ENCODE assay signal across 1 cellular context in the genomic region with DNA sequence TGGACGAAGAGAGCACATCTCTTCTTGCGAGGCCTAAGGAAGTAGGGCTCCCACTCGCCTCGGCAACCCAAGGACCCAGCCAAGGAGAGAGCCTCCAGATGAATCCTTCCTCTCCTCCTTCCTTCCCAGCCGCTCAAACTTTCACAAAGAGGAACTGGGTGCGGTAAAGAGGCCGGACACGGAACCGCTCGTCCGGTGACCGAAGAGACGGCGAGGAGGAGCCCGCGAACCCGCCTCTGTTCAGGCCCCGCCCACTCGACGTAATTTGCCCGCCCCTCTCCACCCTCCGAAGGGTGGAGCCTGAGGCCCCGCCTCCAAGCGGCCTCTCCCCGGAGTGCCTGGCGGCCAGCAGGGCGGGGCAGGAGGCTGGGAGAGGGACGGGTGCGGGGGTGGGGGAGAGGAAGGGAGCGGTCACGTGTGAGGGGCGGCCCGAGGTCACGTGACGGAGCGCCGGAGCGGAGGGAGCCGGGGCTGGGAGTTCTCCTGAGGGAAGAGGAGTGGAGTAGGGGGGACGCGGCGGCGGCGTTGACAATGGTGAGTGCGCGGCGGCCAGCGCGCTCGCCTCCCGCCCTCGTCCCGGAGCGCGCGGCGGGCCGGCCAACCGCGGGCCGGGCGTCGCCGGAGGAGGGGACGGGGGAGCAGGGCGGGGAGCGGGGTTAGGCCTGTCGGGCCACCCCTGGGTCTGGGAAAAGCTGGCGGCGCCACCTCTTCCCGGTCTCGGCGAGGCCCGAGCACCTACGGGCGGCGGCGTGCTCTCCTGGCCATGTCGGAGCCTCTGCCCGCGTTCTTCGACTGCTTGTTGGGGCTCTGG.
TF ChIP-seq lines count a peak whose summit lies in the region.

A gene (plus strand): TSS at position 432 of the 811 bp plus-strand sequence. CDS start 100 bp downstream, at position 532.

TF ChIP-seq in GM12878, 131 proteins besides CTCF, POLR2A, EP300 and RAD21 (continued from another document and continues in another):
- TF ChIP-seq, protein P1, sequence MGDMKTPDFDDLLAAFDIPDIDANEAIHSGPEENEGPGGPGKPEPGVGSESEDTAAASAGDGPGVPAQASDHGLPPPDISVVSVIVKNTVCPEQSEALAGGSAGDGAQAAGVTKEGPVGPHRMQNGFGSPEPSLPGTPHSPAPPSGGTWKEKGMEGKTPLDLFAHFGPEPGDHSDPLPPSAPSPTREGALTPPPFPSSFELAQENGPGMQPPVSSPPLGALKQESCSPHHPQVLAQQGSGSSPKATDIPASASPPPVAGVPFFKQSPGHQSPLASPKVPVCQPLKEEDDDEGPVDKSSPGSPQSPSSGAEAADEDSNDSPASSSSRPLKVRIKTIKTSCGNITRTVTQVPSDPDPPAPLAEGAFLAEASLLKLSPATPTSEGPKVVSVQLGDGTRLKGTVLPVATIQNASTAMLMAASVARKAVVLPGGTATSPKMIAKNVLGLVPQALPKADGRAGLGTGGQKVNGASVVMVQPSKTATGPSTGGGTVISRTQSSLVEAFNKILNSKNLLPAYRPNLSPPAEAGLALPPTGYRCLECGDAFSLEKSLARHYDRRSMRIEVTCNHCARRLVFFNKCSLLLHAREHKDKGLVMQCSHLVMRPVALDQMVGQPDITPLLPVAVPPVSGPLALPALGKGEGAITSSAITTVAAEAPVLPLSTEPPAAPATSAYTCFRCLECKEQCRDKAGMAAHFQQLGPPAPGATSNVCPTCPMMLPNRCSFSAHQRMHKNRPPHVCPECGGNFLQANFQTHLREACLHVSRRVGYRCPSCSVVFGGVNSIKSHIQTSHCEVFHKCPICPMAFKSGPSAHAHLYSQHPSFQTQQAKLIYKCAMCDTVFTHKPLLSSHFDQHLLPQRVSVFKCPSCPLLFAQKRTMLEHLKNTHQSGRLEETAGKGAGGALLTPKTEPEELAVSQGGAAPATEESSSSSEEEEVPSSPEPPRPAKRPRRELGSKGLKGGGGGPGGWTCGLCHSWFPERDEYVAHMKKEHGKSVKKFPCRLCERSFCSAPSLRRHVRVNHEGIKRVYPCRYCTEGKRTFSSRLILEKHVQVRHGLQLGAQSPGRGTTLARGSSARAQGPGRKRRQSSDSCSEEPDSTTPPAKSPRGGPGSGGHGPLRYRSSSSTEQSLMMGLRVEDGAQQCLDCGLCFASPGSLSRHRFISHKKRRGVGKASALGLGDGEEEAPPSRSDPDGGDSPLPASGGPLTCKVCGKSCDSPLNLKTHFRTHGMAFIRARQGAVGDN (IDR thresholded peaks at IDR 0.05) = peak; percentile 47
- TF ChIP-seq MXI1 (IDR thresholded peaks at IDR 0.05; ENCODE audit: low read depth, low read length) (peak; percentile 66), PML (IDR thresholded peaks at IDR 0.05; ENCODE audit: low read length) (peak; percentile 84; the same call in 1 of the 2 replicates), EED (IDR thresholded peaks at IDR 0.05; ENCODE audit: low read depth) (0 out of 2 replicates have a peak, but pooled peaks have one; percentile 15), CREM (IDR thresholded peaks at IDR 0.05; ENCODE audit: low read depth) (0 out of 2 replicates have a peak, but pooled peaks have one; percentile 15), STAT1 (conservative IDR thresholded peaks at IDR 0.05) (0 out of 2 replicates have a peak, but pooled peaks have one; percentile 25), BMI1 (IDR thresholded peaks at IDR 0.05; ENCODE audit: borderline replicate concordance) (no peak), YBX1 (IDR thresholded peaks at IDR 0.05) (no peak), HDGF (IDR thresholded peaks at IDR 0.05) (peak; percentile 97), SIN3A (IDR thresholded peaks at IDR 0.05; ENCODE audit: low read depth, low read length) (peak; percentile 69), ETV6 (conservative IDR thresholded peaks at IDR 0.05 in 1 of 2, IDR thresholded peaks at IDR 0.05 in 1 of 2; ENCODE audit: borderline replicate concordance in 1 of 2, low read depth in 1 of 2) (no peak), NFXL1 (IDR thresholded peaks at IDR 0.05; ENCODE audit: borderline replicate concordance) (no peak), SREBF1 (IDR thresholded peaks at IDR 0.05; ENCODE audit: low read length) (0 out of 2 replicates have a peak, but pooled peaks have one; percentile 21), SMAD1 (IDR thresholded peaks at IDR 0.05; ENCODE audit: low read depth, partially characterized antibody) (peak; percentile 38), ZNF384 (IDR thresholded peaks at IDR 0.05; ENCODE audit: borderline replicate concordance, low read depth, low read length) (no peak), CBX5 (IDR thresholded peaks at IDR 0.05; ENCODE audit: low read depth) (no peak), SMC3 (IDR thresholded peaks at IDR 0.05; ENCODE audit: borderline replicate concordance, low read length) (peak; percentile 60; the same call in 1 of the 2 replicates), POLR2AphosphoS2 (IDR thresholded peaks at IDR 0.05; ENCODE audit: low read depth, low read length) (peak; percentile 83; the same call in 1 of the 2 replicates), SPI1 (IDR thresholded peaks at IDR 0.05; ENCODE audit: borderline replicate concordance, insufficient read depth, low read depth, low read length) (peak; percentile 88)
- TF ChIP-seq, protein P2, sequence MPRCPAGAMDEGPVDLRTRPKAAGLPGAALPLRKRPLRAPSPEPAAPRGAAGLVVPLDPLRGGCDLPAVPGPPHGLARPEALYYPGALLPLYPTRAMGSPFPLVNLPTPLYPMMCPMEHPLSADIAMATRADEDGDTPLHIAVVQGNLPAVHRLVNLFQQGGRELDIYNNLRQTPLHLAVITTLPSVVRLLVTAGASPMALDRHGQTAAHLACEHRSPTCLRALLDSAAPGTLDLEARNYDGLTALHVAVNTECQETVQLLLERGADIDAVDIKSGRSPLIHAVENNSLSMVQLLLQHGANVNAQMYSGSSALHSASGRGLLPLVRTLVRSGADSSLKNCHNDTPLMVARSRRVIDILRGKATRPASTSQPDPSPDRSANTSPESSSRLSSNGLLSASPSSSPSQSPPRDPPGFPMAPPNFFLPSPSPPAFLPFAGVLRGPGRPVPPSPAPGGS (IDR thresholded peaks at IDR 0.05; ENCODE audit: borderline replicate concordance, insufficient read depth, low read depth, low read length, poor library complexity, severe bottlenecking) = peak; percentile 7
- TF ChIP-seq, protein P3, sequence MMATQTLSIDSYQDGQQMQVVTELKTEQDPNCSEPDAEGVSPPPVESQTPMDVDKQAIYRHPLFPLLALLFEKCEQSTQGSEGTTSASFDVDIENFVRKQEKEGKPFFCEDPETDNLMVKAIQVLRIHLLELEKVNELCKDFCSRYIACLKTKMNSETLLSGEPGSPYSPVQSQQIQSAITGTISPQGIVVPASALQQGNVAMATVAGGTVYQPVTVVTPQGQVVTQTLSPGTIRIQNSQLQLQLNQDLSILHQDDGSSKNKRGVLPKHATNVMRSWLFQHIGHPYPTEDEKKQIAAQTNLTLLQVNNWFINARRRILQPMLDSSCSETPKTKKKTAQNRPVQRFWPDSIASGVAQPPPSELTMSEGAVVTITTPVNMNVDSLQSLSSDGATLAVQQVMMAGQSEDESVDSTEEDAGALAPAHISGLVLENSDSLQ (IDR thresholded peaks at IDR 0.05) = peak; percentile 66; the same call in 1 of the 2 replicates
- TF ChIP-seq, protein P4, sequence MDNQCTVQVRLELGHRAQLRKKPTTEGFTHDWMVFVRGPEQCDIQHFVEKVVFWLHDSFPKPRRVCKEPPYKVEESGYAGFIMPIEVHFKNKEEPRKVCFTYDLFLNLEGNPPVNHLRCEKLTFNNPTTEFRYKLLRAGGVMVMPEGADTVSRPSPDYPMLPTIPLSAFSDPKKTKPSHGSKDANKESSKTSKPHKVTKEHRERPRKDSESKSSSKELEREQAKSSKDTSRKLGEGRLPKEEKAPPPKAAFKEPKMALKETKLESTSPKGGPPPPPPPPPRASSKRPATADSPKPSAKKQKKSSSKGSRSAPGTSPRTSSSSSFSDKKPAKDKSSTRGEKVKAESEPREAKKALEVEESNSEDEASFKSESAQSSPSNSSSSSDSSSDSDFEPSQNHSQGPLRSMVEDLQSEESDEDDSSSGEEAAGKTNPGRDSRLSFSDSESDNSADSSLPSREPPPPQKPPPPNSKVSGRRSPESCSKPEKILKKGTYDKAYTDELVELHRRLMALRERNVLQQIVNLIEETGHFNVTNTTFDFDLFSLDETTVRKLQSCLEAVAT (IDR thresholded peaks at IDR 0.05) = peak; percentile 6; the same call in 1 of the 2 replicates
- TF ChIP-seq, protein P5, sequence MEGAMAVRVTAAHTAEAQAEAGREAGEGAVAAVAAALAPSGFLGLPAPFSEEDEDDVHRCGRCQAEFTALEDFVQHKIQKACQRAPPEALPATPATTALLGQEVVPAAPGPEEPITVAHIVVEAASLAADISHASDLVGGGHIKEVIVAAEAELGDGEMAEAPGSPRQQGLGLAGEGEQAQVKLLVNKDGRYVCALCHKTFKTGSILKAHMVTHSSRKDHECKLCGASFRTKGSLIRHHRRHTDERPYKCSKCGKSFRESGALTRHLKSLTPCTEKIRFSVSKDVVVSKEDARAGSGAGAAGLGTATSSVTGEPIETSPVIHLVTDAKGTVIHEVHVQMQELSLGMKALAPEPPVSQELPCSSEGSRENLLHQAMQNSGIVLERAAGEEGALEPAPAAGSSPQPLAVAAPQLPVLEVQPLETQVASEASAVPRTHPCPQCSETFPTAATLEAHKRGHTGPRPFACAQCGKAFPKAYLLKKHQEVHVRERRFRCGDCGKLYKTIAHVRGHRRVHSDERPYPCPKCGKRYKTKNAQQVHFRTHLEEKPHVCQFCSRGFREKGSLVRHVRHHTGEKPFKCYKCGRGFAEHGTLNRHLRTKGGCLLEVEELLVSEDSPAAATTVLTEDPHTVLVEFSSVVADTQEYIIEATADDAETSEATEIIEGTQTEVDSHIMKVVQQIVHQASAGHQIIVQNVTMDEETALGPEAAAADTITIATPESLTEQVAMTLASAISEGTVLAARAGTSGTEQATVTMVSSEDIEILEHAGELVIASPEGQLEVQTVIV (IDR thresholded peaks at IDR 0.05; ENCODE audit: borderline replicate concordance, partially characterized antibody) = no peak
- TF ChIP-seq, protein P6, sequence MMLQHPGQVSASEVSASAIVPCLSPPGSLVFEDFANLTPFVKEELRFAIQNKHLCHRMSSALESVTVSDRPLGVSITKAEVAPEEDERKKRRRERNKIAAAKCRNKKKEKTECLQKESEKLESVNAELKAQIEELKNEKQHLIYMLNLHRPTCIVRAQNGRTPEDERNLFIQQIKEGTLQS (IDR thresholded peaks at IDR 0.05; ENCODE audit: borderline replicate concordance, extremely low read depth, low read depth, low read length) = peak; percentile 96
- TF ChIP-seq, protein P7, sequence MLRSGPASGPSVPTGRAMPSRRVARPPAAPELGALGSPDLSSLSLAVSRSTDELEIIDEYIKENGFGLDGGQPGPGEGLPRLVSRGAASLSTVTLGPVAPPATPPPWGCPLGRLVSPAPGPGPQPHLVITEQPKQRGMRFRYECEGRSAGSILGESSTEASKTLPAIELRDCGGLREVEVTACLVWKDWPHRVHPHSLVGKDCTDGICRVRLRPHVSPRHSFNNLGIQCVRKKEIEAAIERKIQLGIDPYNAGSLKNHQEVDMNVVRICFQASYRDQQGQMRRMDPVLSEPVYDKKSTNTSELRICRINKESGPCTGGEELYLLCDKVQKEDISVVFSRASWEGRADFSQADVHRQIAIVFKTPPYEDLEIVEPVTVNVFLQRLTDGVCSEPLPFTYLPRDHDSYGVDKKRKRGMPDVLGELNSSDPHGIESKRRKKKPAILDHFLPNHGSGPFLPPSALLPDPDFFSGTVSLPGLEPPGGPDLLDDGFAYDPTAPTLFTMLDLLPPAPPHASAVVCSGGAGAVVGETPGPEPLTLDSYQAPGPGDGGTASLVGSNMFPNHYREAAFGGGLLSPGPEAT (IDR thresholded peaks at IDR 0.05; ENCODE audit: low read depth) = peak; percentile 72
- TF ChIP-seq, protein P8, sequence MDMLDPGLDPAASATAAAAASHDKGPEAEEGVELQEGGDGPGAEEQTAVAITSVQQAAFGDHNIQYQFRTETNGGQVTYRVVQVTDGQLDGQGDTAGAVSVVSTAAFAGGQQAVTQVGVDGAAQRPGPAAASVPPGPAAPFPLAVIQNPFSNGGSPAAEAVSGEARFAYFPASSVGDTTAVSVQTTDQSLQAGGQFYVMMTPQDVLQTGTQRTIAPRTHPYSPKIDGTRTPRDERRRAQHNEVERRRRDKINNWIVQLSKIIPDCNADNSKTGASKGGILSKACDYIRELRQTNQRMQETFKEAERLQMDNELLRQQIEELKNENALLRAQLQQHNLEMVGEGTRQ (IDR thresholded peaks at IDR 0.05; ENCODE audit: borderline replicate concordance, low read depth, low read length) = peak; percentile 95
- TF ChIP-seq, protein P9, sequence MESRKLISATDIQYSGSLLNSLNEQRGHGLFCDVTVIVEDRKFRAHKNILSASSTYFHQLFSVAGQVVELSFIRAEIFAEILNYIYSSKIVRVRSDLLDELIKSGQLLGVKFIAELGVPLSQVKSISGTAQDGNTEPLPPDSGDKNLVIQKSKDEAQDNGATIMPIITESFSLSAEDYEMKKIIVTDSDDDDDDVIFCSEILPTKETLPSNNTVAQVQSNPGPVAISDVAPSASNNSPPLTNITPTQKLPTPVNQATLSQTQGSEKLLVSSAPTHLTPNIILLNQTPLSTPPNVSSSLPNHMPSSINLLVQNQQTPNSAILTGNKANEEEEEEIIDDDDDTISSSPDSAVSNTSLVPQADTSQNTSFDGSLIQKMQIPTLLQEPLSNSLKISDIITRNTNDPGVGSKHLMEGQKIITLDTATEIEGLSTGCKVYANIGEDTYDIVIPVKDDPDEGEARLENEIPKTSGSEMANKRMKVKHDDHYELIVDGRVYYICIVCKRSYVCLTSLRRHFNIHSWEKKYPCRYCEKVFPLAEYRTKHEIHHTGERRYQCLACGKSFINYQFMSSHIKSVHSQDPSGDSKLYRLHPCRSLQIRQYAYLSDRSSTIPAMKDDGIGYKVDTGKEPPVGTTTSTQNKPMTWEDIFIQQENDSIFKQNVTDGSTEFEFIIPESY (IDR thresholded peaks at IDR 0.05) = no peak
- TF ChIP-seq, protein P10, sequence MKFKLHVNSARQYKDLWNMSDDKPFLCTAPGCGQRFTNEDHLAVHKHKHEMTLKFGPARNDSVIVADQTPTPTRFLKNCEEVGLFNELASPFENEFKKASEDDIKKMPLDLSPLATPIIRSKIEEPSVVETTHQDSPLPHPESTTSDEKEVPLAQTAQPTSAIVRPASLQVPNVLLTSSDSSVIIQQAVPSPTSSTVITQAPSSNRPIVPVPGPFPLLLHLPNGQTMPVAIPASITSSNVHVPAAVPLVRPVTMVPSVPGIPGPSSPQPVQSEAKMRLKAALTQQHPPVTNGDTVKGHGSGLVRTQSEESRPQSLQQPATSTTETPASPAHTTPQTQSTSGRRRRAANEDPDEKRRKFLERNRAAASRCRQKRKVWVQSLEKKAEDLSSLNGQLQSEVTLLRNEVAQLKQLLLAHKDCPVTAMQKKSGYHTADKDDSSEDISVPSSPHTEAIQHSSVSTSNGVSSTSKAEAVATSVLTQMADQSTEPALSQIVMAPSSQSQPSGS (IDR thresholded peaks at IDR 0.05; ENCODE audit: low read length) = no peak
- TF ChIP-seq, protein P11, sequence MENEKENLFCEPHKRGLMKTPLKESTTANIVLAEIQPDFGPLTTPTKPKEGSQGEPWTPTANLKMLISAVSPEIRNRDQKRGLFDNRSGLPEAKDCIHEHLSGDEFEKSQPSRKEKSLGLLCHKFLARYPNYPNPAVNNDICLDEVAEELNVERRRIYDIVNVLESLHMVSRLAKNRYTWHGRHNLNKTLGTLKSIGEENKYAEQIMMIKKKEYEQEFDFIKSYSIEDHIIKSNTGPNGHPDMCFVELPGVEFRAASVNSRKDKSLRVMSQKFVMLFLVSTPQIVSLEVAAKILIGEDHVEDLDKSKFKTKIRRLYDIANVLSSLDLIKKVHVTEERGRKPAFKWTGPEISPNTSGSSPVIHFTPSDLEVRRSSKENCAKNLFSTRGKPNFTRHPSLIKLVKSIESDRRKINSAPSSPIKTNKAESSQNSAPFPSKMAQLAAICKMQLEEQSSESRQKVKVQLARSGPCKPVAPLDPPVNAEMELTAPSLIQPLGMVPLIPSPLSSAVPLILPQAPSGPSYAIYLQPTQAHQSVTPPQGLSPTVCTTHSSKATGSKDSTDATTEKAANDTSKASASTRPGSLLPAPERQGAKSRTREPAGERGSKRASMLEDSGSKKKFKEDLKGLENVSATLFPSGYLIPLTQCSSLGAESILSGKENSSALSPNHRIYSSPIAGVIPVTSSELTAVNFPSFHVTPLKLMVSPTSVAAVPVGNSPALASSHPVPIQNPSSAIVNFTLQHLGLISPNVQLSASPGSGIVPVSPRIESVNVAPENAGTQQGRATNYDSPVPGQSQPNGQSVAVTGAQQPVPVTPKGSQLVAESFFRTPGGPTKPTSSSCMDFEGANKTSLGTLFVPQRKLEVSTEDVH (IDR thresholded peaks at IDR 0.05; ENCODE audit: low read depth, partially characterized antibody) = no peak
